ENCODE assay signal across 24 cellular contexts in genomic region chr21:43267391-43268085, GRCh38.
"Had no signal": no experiment of that assay in that cellular context is flagged by ENCODE, and none has a peak within 500 bp of the region (broad histone marks: within the 10 kb centered on the region; RNA-seq: fewer than 3 reads in every experiment).

No MANE protein-coding gene starts in this region.

- H3K27me3 Mint-ChIP-seq: activated CD8-positive, alpha-beta T cell treated with anti-CD3 and anti-CD28 coated beads for 36 hours; activated naive CD8-positive, alpha-beta T cell had no signal

- H3K27ac ChIP-seq: body of pancreas, foreskin keratinocyte had no signal

- H3K27ac Mint-ChIP-seq: activated CD8-positive, alpha-beta T cell treated with anti-CD3 and anti-CD28 coated beads for 36 hours; activated naive CD8-positive, alpha-beta T cell; dendritic cell treated with granulocyte-macrophage colony-stimulating factor and Interleukin-4, amounts not matched to agents 40 ng/mL and 50 ng/mL, for 4 days; immature natural killer cell; memory B cell; T-helper 17 cell had no signal

- H3K27me3 ChIP-seq: body of pancreas, foreskin keratinocyte, tibial nerve had no signal

- H3K9me3 ChIP-seq: body of pancreas, mucosa of descending colon had no signal

- H3K4me3 ChIP-seq: body of pancreas, mucosa of descending colon, tibial nerve had no signal

- H3K9me3 Mint-ChIP-seq: activated CD8-positive, alpha-beta T cell treated with anti-CD3 and anti-CD28 coated beads for 36 hours; dendritic cell treated with granulocyte-macrophage colony-stimulating factor and Interleukin-4, amounts not matched to agents 40 ng/mL and 50 ng/mL, for 4 days; naive thymus-derived CD8-positive, alpha-beta T cell had no signal

- H3K36me3 ChIP-seq: tibial nerve had no signal

- H3K36me3 Mint-ChIP-seq: activated naive CD8-positive, alpha-beta T cell; immature natural killer cell; memory B cell; naive thymus-derived CD8-positive, alpha-beta T cell had no signal

- ATAC-seq: activated CD8-positive, alpha-beta T cell treated with anti-CD3 and anti-CD28 coated beads for 36 hours; body of pancreas; foreskin keratinocyte; mucosa of descending colon; naive thymus-derived CD8-positive, alpha-beta T cell; T-helper 17 cell had no signal

- H3K4me3 Mint-ChIP-seq: activated CD8-positive, alpha-beta T cell treated with anti-CD3 and anti-CD28 coated beads for 36 hours; activated naive CD8-positive, alpha-beta T cell; dendritic cell treated with granulocyte-macrophage colony-stimulating factor and Interleukin-4, amounts not matched to agents 40 ng/mL and 50 ng/mL, for 4 days; immature natural killer cell; memory B cell; naive thymus-derived CD8-positive, alpha-beta T cell; T-helper 17 cell had no signal

- H3K4me1 ChIP-seq: body of pancreas, foreskin keratinocyte had no signal

- DNase-seq: activated CD4-positive, alpha-beta T cell treated with anti-CD3 and anti-CD28 coated beads for 4 hours; activated CD8-positive, alpha-beta memory T cell treated with anti-CD3 and anti-CD28 coated beads, Interleukin-2, amount 50 U/mL, for 4 hours; activated CD8-positive, alpha-beta T cell treated with anti-CD3 and anti-CD28 coated beads for 36 hours; activated gamma-delta T cell; activated T-cell treated with anti-CD3 and anti-CD28 coated beads, Interleukin-2, amount 50 U/mL, for 48 hours; amygdala; body of pancreas; effector memory CD4-positive, alpha-beta T cell; foreskin keratinocyte; glutamatergic neuron; immature natural killer cell; nucleus accumbens; small intestine; stimulated activated CD4-positive, alpha-beta T cell treated with anti-CD3 and anti-CD28 coated beads, Interleukin-4, amount 100 ng/mL, for 4 hours; stimulated activated CD8-positive, alpha-beta memory T cell treated with anti-CD3 and anti-CD28 coated beads, Interleukin-4, amount 100 ng/mL, for 48 hours; stimulated activated naive CD4-positive, alpha-beta T cell treated with Interleukin-2 at 50 U/mL for 16 hours; substantia nigra; T-helper 17 cell had no signal
